10 cellular contexts compared by ENCODE assay signal in genomic region chr14:91229743-91230200, GRCh38. TPM values are rescaled to one million over a fixed set of nuclear protein-coding genes. Genes with fewer than 3 reads are reported as not detected.
DNase-seq lines count a peak whose midpoint lies in the region; ATAC-seq, FAIRE-seq and TF ChIP-seq lines count a peak whose summit lies in the region.
"Had no signal": no experiment of that assay in that cellular context is flagged by ENCODE, and none has a peak within 500 bp of the region (broad histone marks: within the 10 kb centered on the region; RNA-seq: fewer than 3 reads in every experiment).

No MANE protein-coding gene starts in this region.

- H3K79me1 ChIP-seq in IMR-90 (ENCODE audit: low read depth in 1 of 2, low read length in 2 of 2) = peaks cover 0 to 4% of the 10 kb centered on the region in 2 experiments; a peak in 1 of 4 replicates
- H3K79me1 ChIP-seq in neuronal stem cell (ENCODE audit: low read depth, low read length) = no peaks in the 10 kb centered on the region

- H2BK5ac ChIP-seq in IMR-90 (ENCODE audit: low read depth, low read length, poor library complexity, severe bottlenecking) (peak overlapping the region; percentile 15), neuronal stem cell (ENCODE audit: low read length) (no peak overlapping the region)

- H3K56ac ChIP-seq in IMR-90 (ENCODE audit: extremely low read depth, insufficient read depth, low read length) = no peak overlapping the region

- H3K23ac ChIP-seq in IMR-90 (ENCODE audit: low read depth, low read length) (peak overlapping the region; percentile 62; the same call in 1 of the 2 replicates), neuronal stem cell (ENCODE audit: low read depth, low read length, poor library complexity) (no peak overlapping the region)

- H3K4me2 ChIP-seq in IMR-90 (ENCODE audit: low read depth, low read length) (no peak overlapping the region), neuronal stem cell (ENCODE audit: insufficient read depth, low read length, poor library complexity, severe bottlenecking) (no peak overlapping the region)

- H4K5ac ChIP-seq in IMR-90 (ENCODE audit: low read depth, low read length) = no peak overlapping the region

- peak overlapping the region; percentile 32; the same call in 1 of the 2 replicates for H2BK120ac ChIP-seq in IMR-90 (ENCODE audit: low read depth, low read length)
- no peak overlapping the region for H2BK120ac ChIP-seq in neuronal stem cell (ENCODE audit: low read depth, low read length)

- peaks cover 70% of the 10 kb centered on the region for H3K36me3 Mint-ChIP-seq in activated CD4-positive, alpha-beta memory T cell treated with anti-CD3 and anti-CD28 coated beads, Interleukin-2, amount 10 ng/mL, durations not matched to agents 7 days and 5 days (ENCODE audit: low read depth)
- no peaks in the 10 kb centered on the region for H3K36me3 Mint-ChIP-seq in naive B cell

- POLR2A ChIA-PET in IMR-90 (lab: Charles Lee; ENCODE audit: unreplicated experiment) = no interaction called here
- POLR2A ChIA-PET in activated CD4-positive, alpha-beta memory T cell treated with anti-CD3 and anti-CD28 coated beads, Interleukin-2, amount 10 ng/mL, durations not matched to agents 7 days and 5 days (lab: Charles Lee) = interaction anchor here (0.8 to 9.2 kb wide), 10 partner anchors 17 to 186 kb away, joined by 3 to 886 read pairs (median 18); partner anchors contain the start of gene GPR68

- no peak for TF ChIP-seq RAD21 in IMR-90 (IDR thresholded peaks at IDR 0.05; ENCODE audit: low read length)

- H3K9me3 ChIP-seq in IMR-90 (ENCODE audit: control insufficient read depth, insufficient read depth, low read length) = peaks cover 2% of the 10 kb centered on the region; the same call in 1 of the 2 replicates
- peaks cover 13 to 18% of the 10 kb centered on the region in 2 donors for H3K9me3 ChIP-seq in neuronal stem cell (replicated peaks in 1 of 2; ENCODE audit: control insufficient read depth in 2 of 2, insufficient read depth in 1 of 2, low read depth in 1 of 2, low read length in 2 of 2)

- no peaks in the 10 kb centered on the region for H4K20me1 ChIP-seq in IMR-90 (ENCODE audit: insufficient read depth, low read length)

- no peak overlapping the region; the same call in 1 of the 2 replicates for H3K27ac ChIP-seq in IMR-90 (ENCODE audit: insufficient read depth, low read length)
- H3K27ac ChIP-seq in neuronal stem cell (replicated peaks; ENCODE audit: low read length) = no peak overlapping the region

- H3K4me1 Mint-ChIP-seq in activated CD4-positive, alpha-beta memory T cell treated with anti-CD3 and anti-CD28 coated beads, Interleukin-2, amount 10 ng/mL, durations not matched to agents 7 days and 5 days = peaks cover 89% of the 10 kb centered on the region
- peaks cover 55 to 85% (median 67%) of the 10 kb centered on the region in 3 donors for H3K4me1 Mint-ChIP-seq in naive B cell

- peaks cover 2% of the 10 kb centered on the region for H3K9me3 Mint-ChIP-seq in activated CD4-positive, alpha-beta memory T cell treated with anti-CD3 and anti-CD28 coated beads, Interleukin-2, amount 10 ng/mL, durations not matched to agents 7 days and 5 days
- no peaks in the 10 kb centered on the region for H3K9me3 Mint-ChIP-seq in naive B cell

- peaks cover 6% of the 10 kb centered on the region for H3K4me1 ChIP-seq in IMR-90 (ENCODE audit: control insufficient read depth, insufficient read depth, low read length)
- no peaks in the 10 kb centered on the region for H3K4me1 ChIP-seq in neuronal stem cell (ENCODE audit: control insufficient read depth in 2 of 2, insufficient read depth in 1 of 2, low read depth in 1 of 2, low read length in 2 of 2)

- no CpG with 5 or more reads among the region's 6 CpGs for WGBS in IMR-90 (ENCODE audit: extremely low coverage in 2 of 2, insufficient read length in 1 of 2), 2 experiments
- no CpG with 5 or more reads among the region's 6 CpGs for WGBS in neuronal stem cell (ENCODE audit: extremely low coverage in 2 of 2, insufficient read length in 2 of 2, insufficient replicate concordance in 1 of 2), 2 donors

- DNase-seq in GM06990 (ENCODE audit: extremely low read depth, insufficient read length) = peak; percentile 75
- peak; percentile 61 for DNase-seq in IMR-90
- peak; percentile 87 for DNase-seq in activated CD4-positive, alpha-beta memory T cell treated with anti-CD3 and anti-CD28 coated beads, Interleukin-2, amount 10 ng/mL, durations not matched to agents 7 days and 5 days
- DNase-seq in naive B cell = peak; percentile 59
- DNase-seq in D721Med (ENCODE audit: insufficient read length, low spot score) = no peak
- DNase-seq in neuronal stem cell (ENCODE audit: low spot score) = no peak
- DNase-seq in NCI-H345 (lab: John Stamatoyannopoulos, UW) = no peak

- H2AK9ac ChIP-seq in IMR-90 (replicated peaks; ENCODE audit: low read depth, low read length, poor library complexity) = peak overlapping the region; percentile 80

- H3K27me3 ChIP-seq in GM06990 (replicated peaks; ENCODE audit: control insufficient read depth, insufficient read depth, low read length) = no peaks in the 10 kb centered on the region
- H3K27me3 ChIP-seq in IMR-90 (ENCODE audit: control insufficient read depth, insufficient read depth, low read length) = no peaks in the 10 kb centered on the region
- no peaks in the 10 kb centered on the region for H3K27me3 ChIP-seq in neuronal stem cell (ENCODE audit: control insufficient read depth in 3 of 3, insufficient read depth in 3 of 3, low read depth in 1 of 3, low read length in 3 of 3)

- peaks cover 24% of the 10 kb centered on the region for H3K9me1 ChIP-seq in IMR-90 (ENCODE audit: insufficient read depth, low read length)

- H2BK20ac ChIP-seq in IMR-90 (ENCODE audit: low read depth, low read length) = peak overlapping the region; percentile 66; the same call in 1 of the 2 replicates

- H3K36me3 ChIP-seq in GM06990 (ENCODE audit: control insufficient read depth, insufficient read depth, low read length) (no peaks in the 10 kb centered on the region; the same call in 1 of the 2 replicates), IMR-90 (ENCODE audit: control insufficient read depth, insufficient read depth, low read length) (peaks cover under 1% of the 10 kb centered on the region; the same call in 1 of the 2 replicates), neuronal stem cell (replicated peaks in 1 of 2; ENCODE audit: control insufficient read depth in 2 of 2, insufficient read depth in 2 of 2, low read length in 2 of 2) (peaks cover 3 to 6% of the 10 kb centered on the region in 2 donors)

- no peak for TF ChIP-seq CTCF in GM06990 (IDR thresholded peaks at IDR 0.05; ENCODE audit: insufficient read depth, low read length, poor library complexity, severe bottlenecking)
- TF ChIP-seq CTCF in IMR-90 (conservative IDR thresholded peaks at IDR 0.05; ENCODE audit: low read depth, low read length) = no peak
- TF ChIP-seq CTCF in D721Med (IDR thresholded peaks at IDR 0.05; ENCODE audit: insufficient read depth, missing control alignments) = no peak

- no peak overlapping the region for H3K9ac ChIP-seq in IMR-90 (ENCODE audit: low read depth, low read length)
- H3K9ac ChIP-seq in neuronal stem cell (ENCODE audit: low read depth, low read length, poor library complexity) = no peak overlapping the region

- H3K27me3 Mint-ChIP-seq in activated CD4-positive, alpha-beta memory T cell treated with anti-CD3 and anti-CD28 coated beads, Interleukin-2, amount 10 ng/mL, durations not matched to agents 7 days and 5 days = no peaks in the 10 kb centered on the region
- no peaks in the 10 kb centered on the region for H3K27me3 Mint-ChIP-seq in naive B cell

- H3K27ac Mint-ChIP-seq in activated CD4-positive, alpha-beta memory T cell treated with anti-CD3 and anti-CD28 coated beads, Interleukin-2, amount 10 ng/mL, durations not matched to agents 7 days and 5 days = peak overlapping the region; percentile 100
- H3K27ac Mint-ChIP-seq in naive B cell = peak overlapping the region in 5 of 6 donors; percentile 24 to 86 (median 57)

- H3K4me3 ChIP-seq in GM06990 (replicated peaks; ENCODE audit: low read depth, low read length) (no peak overlapping the region; the same call in 1 of the 2 replicates), IMR-90 (ENCODE audit: insufficient read depth, low read depth, low read length) (no peak overlapping the region), neuronal stem cell (ENCODE audit: low read length in 2 of 2) (no peak overlapping the region)

- H4K8ac ChIP-seq in IMR-90 (ENCODE audit: low read depth in 2 of 2, low read length in 2 of 2) (no peak overlapping the region; a peak in 1 of 4 replicates), neuronal stem cell (ENCODE audit: low read depth, low read length) (no peak overlapping the region)

- H3K4ac ChIP-seq in IMR-90 (ENCODE audit: low read depth, low read length) (peak overlapping the region; percentile 60), neuronal stem cell (ENCODE audit: low read length) (no peak overlapping the region)

- ATAC-seq in GM21526 (IDR thresholded peaks at IDR 0.05; ENCODE audit: low FRiP score, unreplicated experiment) (peak; percentile 62), IMR-90 (ENCODE audit: low read depth) (no peak), naive B cell (ENCODE audit: low read depth in 2 of 2) (peak; percentile 74 to 82)

- CTCF ChIA-PET in IMR-90 (lab: Yijun Ruan, JAX) = interaction anchor here (2.0 kb wide), 1 partner anchor 14 kb away, joined by 4 read pairs; no protein-coding TSS in a partner anchor
- CTCF ChIA-PET in activated CD4-positive, alpha-beta memory T cell treated with anti-CD3 and anti-CD28 coated beads, Interleukin-2, amount 10 ng/mL, durations not matched to agents 7 days and 5 days (lab: Charles Lee) = interaction anchor here (0.6 to 4.7 kb wide), 3 partner anchors 14 to 52 kb away, joined by 4 to 66 read pairs (median 9); partner anchors contain the start of gene GPR68

- BruUV-seq in IMR-90 (replicated peaks; lab: Mats Ljungman, UMichigan) = no TSS peak

- H3K14ac ChIP-seq in IMR-90 (replicated peaks; ENCODE audit: low read depth, low read length) (peak overlapping the region; percentile 48; the same call in 1 of the 2 replicates), neuronal stem cell (ENCODE audit: low read length) (no peak overlapping the region)

- H2BK15ac ChIP-seq in IMR-90 (ENCODE audit: low read depth, low read length) (peak overlapping the region; percentile 35; the same call in 1 of the 3 replicates), neuronal stem cell (ENCODE audit: low read length) (no peak overlapping the region)

- H2AFZ ChIP-seq in IMR-90 (replicated peaks; ENCODE audit: low read length, poor library complexity) (peak overlapping the region; percentile 76), neuronal stem cell (ENCODE audit: low read length) (no peak overlapping the region)

- in situ Hi-C loops in IMR-90 (cut with MboI; ENCODE audit: low sequenced_read_pairs) = no loop called here

- H4K91ac ChIP-seq in IMR-90 (ENCODE audit: insufficient read depth, low read depth, low read length) (peak overlapping the region; percentile 28; the same call in 1 of the 2 replicates), neuronal stem cell (ENCODE audit: low read depth, low read length, poor library complexity) (no peak overlapping the region)

- TF ChIP-seq POLR2A in IMR-90 (IDR thresholded peaks at IDR 0.05; ENCODE audit: low read depth, low read length) = no peak

- dilution Hi-C loops in IMR-90 (cut with HindIII; ENCODE audit: low sequenced_read_pairs, unreplicated experiment) = no loop called here

- no peak overlapping the region for H2BK12ac ChIP-seq in neuronal stem cell (ENCODE audit: low read length)

- peak overlapping the region; percentile 48; the same call in 1 of the 2 replicates for H2AK5ac ChIP-seq in IMR-90 (ENCODE audit: low read depth, low read length)
- H2AK5ac ChIP-seq in neuronal stem cell (ENCODE audit: low read depth, low read length) = no peak overlapping the region

- no peak for FAIRE-seq in D721Med (lab: Jason Lieb, UNC)
- FAIRE-seq: islet of Langerhans had no signal

- H3K4me3 Mint-ChIP-seq in activated CD4-positive, alpha-beta memory T cell treated with anti-CD3 and anti-CD28 coated beads, Interleukin-2, amount 10 ng/mL, durations not matched to agents 7 days and 5 days = peak overlapping the region; percentile 93
- H3K4me3 Mint-ChIP-seq in naive B cell = peak overlapping the region in 7 of 8 donors; percentile 7 to 86 (median 69)

- no peak overlapping the region; the same call in 1 of the 2 replicates for H3K18ac ChIP-seq in IMR-90 (ENCODE audit: low read depth, low read length)
- no peak overlapping the region for H3K18ac ChIP-seq in neuronal stem cell (ENCODE audit: low read length)

- intact Hi-C loops in IMR-90 (cut with micrococcal nuclease) = no loop called here

RNA-seq across cellular contexts. Expression of gene GPR68, which starts 14.7 kb away (rescaled TPM):
- 0.28 and 0.72 TPM in 2 replicates for total RNA-seq in IMR-90 (2012; rRNA removed)
- polyA plus RNA-seq in IMR-90 (2012; rRNA removed) (0.94 and 1.0 TPM in 2 replicates), naive B cell (ENCODE audit: low read depth in 6 of 6) (under 1 TPM in 5 of 6 donors, not detected in 1; 0.11 to 0.58 (median 0.23) TPM)
- polyA plus RNA-seq in IMR-90 (2012; cell fraction: cytosol; rRNA removed) = 0.28 and 1.3 TPM in 2 replicates
- polyA plus RNA-seq in IMR-90 (2012; cell fraction: nucleus; rRNA removed; ENCODE audit: low replicate concordance) = 0.58 and 1.4 TPM in 2 replicates
- 10 to 100 TPM; 36.9 to 39.8 TPM for total RNA-seq in activated CD4-positive, alpha-beta memory T cell treated with anti-CD3 and anti-CD28 coated beads, Interleukin-2, amount 10 ng/mL, durations not matched to agents 7 days and 5 days
- 0.70 TPM for polyA plus RNA-seq in neuronal stem cell (2013, experiment 1 of 2)
- 0.61 TPM for polyA plus RNA-seq in neuronal stem cell (2013, experiment 2 of 2)
- total RNA-seq: NCI-H460 had no signal

Comparison
In these comparisons a context has a peak if more than half of its experiments do, and no peak if none do; other contexts are left out.
1. DNase-seq: peak in GM06990 (single experiment), IMR-90 (single experiment), activated CD4-positive, alpha-beta memory T cell treated with anti-CD3 and anti-CD28 coated beads, Interleukin-2, amount 10 ng/mL, durations not matched to agents 7 days and 5 days (single experiment) and naive B cell (single experiment); none in D721Med (single experiment), neuronal stem cell (single experiment) and NCI-H345 (single experiment).
2. RNA of gene GPR68, which starts 14.7 kb away (total RNA-seq): 36.9 to 39.8 TPM in activated CD4-positive, alpha-beta memory T cell treated with anti-CD3 and anti-CD28 coated beads, Interleukin-2, amount 10 ng/mL, durations not matched to agents 7 days and 5 days; 0.28 to 0.72 TPM in IMR-90; every median in the first group is over 10 times any median in the second.